Comparison of ENCODE assay signal across 21 cellular contexts in the genomic region with DNA sequence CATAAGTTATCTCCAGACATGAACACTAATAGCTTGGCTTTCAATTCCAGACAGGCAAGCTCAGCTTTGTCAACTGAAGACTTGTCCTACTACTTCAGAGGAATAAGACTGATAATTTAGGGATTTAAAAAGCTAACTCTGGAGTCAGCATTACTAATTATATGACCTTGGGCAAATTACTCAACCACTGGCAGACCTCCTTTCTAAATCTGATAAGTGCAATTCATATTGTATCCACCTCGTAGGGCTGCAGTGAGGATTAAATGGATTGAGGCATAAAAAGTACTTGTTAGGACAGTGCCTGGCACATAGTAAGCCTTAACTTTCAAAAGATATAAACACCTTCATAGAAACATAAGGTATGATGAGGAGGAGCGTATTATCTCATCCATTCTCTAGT.
"Had no signal": no experiment of that assay in that cellular context is flagged by ENCODE, and none has a peak within 500 bp of the region (broad histone marks: within the 10 kb centered on the region; RNA-seq: fewer than 3 reads in every experiment).

No MANE protein-coding gene starts in this region.

- H3K27me3 ChIP-seq: sigmoid colon had no signal

- H3K27ac Mint-ChIP-seq: activated CD8-positive, alpha-beta T cell treated with anti-CD3 and anti-CD28 coated beads, Interleukin-2, amount 10 ng/mL, durations not matched to agents 7 days and 5 days; activated naive CD4-positive, alpha-beta T cell treated with anti-CD3 and anti-CD28 coated beads, Interleukin-2, amount 50 U/mL, for 24 hours; activated T-helper 1 cell treated with anti-CD3 and anti-CD28 coated beads, Interleukin-12 subunit alpha, Interleukin-12 subunit beta, Interleukin-2, Interleukin-4 antibody, amounts not matched to agents 30 ng/mL and 10 ng/mL and 1 ng/mL, durations not matched to agents 14 hours and 24 hours and 36 hours; dendritic cell treated with granulocyte-macrophage colony-stimulating factor and Interleukin-4, amounts not matched to agents 40 ng/mL and 50 ng/mL, for 4 days; stimulated activated naive B cell treated with anti-CD40 and anti-IgM and Interleukin-4, amounts not matched to agents 10 μg/mL and 1 μg/mL and 100 μg/mL, for 72 hours; T-helper 2 cell treated with Interferon-gamma antibody and Interleukin-4, amounts not matched to agents 5 μg/mL and 100 μg/mL, for 36 hours; type B pancreatic cell had no signal

- H3K27ac ChIP-seq: lower lobe of right lung, sigmoid colon, VCaP had no signal

- H3K27me3 Mint-ChIP-seq: activated naive CD4-positive, alpha-beta T cell treated with anti-CD3 and anti-CD28 coated beads, Interleukin-2, amount 50 U/mL, for 24 hours; dendritic cell treated with granulocyte-macrophage colony-stimulating factor and Interleukin-4, amounts not matched to agents 40 ng/mL and 50 ng/mL, for 4 days; stimulated activated naive B cell treated with anti-CD40 and anti-IgM and Interleukin-4, amounts not matched to agents 10 μg/mL and 1 μg/mL and 100 μg/mL, for 72 hours; type B pancreatic cell had no signal

- ATAC-seq: activated CD4-positive, CD25-positive, alpha-beta regulatory T cell treated with anti-CD3 and anti-CD28 coated beads, Interleukin-2, amount 50 U/mL, for 24 hours; activated CD8-positive, alpha-beta T cell treated with anti-CD3 and anti-CD28 coated beads, Interleukin-2, amount 10 ng/mL, durations not matched to agents 7 days and 5 days; lower lobe of right lung; mucosa of descending colon; SK-N-SH treated with all-trans-retinoic acid at 6 μM for 48 hours; stimulated activated naive B cell treated with anti-CD40 and anti-IgM and Interleukin-4, amounts not matched to agents 10 μg/mL and 1 μg/mL and 100 μg/mL, for 72 hours had no signal

- DNase-seq: activated CD4-positive, alpha-beta T cell treated with anti-CD3 and anti-CD28 coated beads, Interleukin-2, amount 50 U/mL, for 1 hour; activated CD8-positive, alpha-beta T cell treated with anti-CD3 and anti-CD28 coated beads, Interleukin-2, amount 10 ng/mL, durations not matched to agents 7 days and 5 days; activated gamma-delta T cell; effector CD4-positive, alpha-beta T cell; glutamatergic neuron; islet precursor cell; lower lobe of right lung; mucosa of descending colon; sigmoid colon; stimulated activated CD4-positive, alpha-beta T cell treated with anti-CD3 and anti-CD28 coated beads, Interleukin-2, amount 100 ng/mL, for 48 hours; stimulated activated CD8-positive, alpha-beta memory T cell treated with anti-CD3 and anti-CD28 coated beads, Interleukin-4, amount 100 ng/mL, for 48 hours; stimulated activated naive B cell treated with anti-CD40 and anti-IgM and Interleukin-4, amounts not matched to agents 10 μg/mL and 1 μg/mL and 100 μg/mL, for 72 hours had no signal

- H3K9me3 Mint-ChIP-seq: activated naive CD4-positive, alpha-beta T cell treated with anti-CD3 and anti-CD28 coated beads, Interleukin-2, amount 50 U/mL, for 24 hours; activated T-helper 1 cell treated with anti-CD3 and anti-CD28 coated beads, Interleukin-12 subunit alpha, Interleukin-12 subunit beta, Interleukin-2, Interleukin-4 antibody, amounts not matched to agents 30 ng/mL and 10 ng/mL and 1 ng/mL, durations not matched to agents 14 hours and 24 hours and 36 hours; dendritic cell treated with granulocyte-macrophage colony-stimulating factor and Interleukin-4, amounts not matched to agents 40 ng/mL and 50 ng/mL, for 4 days; stimulated activated naive B cell treated with anti-CD40 and anti-IgM and Interleukin-4, amounts not matched to agents 10 μg/mL and 1 μg/mL and 100 μg/mL, for 72 hours; T-helper 2 cell treated with Interferon-gamma antibody and Interleukin-4, amounts not matched to agents 5 μg/mL and 100 μg/mL, for 36 hours; type B pancreatic cell had no signal

- H3K4me3 ChIP-seq: lower lobe of right lung, mucosa of descending colon, sigmoid colon had no signal

- H3K9me3 ChIP-seq: lower lobe of right lung, mucosa of descending colon, sigmoid colon had no signal

- H3K36me3 ChIP-seq: lower lobe of right lung, sigmoid colon had no signal

- H3K4me3 Mint-ChIP-seq: activated CD8-positive, alpha-beta T cell treated with anti-CD3 and anti-CD28 coated beads, Interleukin-2, amount 10 ng/mL, durations not matched to agents 7 days and 5 days; activated naive CD4-positive, alpha-beta T cell treated with anti-CD3 and anti-CD28 coated beads, Interleukin-2, amount 50 U/mL, for 24 hours; activated T-helper 1 cell treated with anti-CD3 and anti-CD28 coated beads, Interleukin-12 subunit alpha, Interleukin-12 subunit beta, Interleukin-2, Interleukin-4 antibody, amounts not matched to agents 30 ng/mL and 10 ng/mL and 1 ng/mL, durations not matched to agents 14 hours and 24 hours and 36 hours; dendritic cell treated with granulocyte-macrophage colony-stimulating factor and Interleukin-4, amounts not matched to agents 40 ng/mL and 50 ng/mL, for 4 days; neural crest cell; stimulated activated naive B cell treated with anti-CD40 and anti-IgM and Interleukin-4, amounts not matched to agents 10 μg/mL and 1 μg/mL and 100 μg/mL, for 72 hours; T-helper 2 cell treated with Interferon-gamma antibody and Interleukin-4, amounts not matched to agents 5 μg/mL and 100 μg/mL, for 36 hours; type B pancreatic cell had no signal

- H3K4me1 Mint-ChIP-seq: activated naive CD4-positive, alpha-beta T cell treated with anti-CD3 and anti-CD28 coated beads, Interleukin-2, amount 50 U/mL, for 24 hours had no signal
